18 cellular contexts compared by ENCODE assay signal in the genomic region with DNA sequence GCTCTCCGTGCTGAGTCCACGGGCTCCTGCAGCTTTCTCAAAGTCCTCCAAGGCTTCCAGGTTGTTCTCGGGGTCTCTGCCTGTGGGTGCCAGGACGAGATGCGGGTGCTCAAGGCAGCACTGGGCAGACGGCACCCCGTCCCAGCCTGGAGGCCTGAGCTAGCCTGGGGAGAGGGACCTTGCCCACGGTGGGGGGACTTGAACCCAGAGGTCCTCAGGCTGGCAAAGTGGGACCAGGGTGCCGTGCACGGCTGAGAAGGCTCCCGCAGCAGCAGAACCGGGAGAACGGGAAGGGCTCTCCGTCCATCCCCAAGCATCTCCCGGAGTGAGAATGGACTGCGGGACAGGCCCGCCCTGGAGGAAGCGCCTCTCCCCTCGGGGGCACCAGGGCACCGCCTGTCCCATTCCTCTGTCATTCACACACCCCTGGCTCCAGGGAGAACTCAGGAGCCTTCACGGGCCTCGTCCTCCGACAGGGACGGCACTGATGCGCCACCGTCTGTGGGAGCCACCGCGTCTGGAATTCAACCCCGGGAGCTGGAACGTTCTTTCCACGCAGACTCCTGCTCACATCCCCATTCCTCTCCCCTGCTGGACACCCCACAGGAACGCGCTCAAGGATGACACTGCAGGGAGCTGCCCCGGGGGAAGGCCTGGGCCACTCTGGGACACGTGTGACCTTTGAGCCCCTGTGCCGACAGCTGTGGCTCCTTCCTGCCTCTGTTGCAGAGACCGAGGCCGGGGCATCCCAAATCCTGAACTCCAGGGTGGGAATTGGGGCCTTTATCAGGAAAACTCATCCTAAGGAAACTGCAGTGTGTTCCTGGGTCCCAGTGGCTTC. TPM values are rescaled to one million over a fixed set of nuclear protein-coding genes. Genes with fewer than 3 reads are reported as not detected.
A peak's percentile ranks its signal among the peaks of the same experiment; 100 is the strongest.
DNase-seq lines count a peak whose midpoint lies in the region; ATAC-seq, FAIRE-seq and TF ChIP-seq lines count a peak whose summit lies in the region.
"Had no signal": no experiment of that assay in that cellular context is flagged by ENCODE, and none has a peak within 500 bp of the region (broad histone marks: within the 10 kb centered on the region; RNA-seq: fewer than 3 reads in every experiment).

No MANE protein-coding gene starts in this region.

- CTCF ChIA-PET in HepG2 (lab: Yijun Ruan, JAX; ENCODE audit: low intra/inter-chr PET ratio, low total read pairs) = no interaction called here

- no peaks in the 10 kb centered on the region for H3K79me2 ChIP-seq in HepG2 (ENCODE audit: insufficient read depth, low read length)

- no peak for TF ChIP-seq EP300 in HepG2 (IDR thresholded peaks at IDR 0.05; ENCODE audit: low read depth in 2 of 2, low read length in 2 of 2)
- no peak for TF ChIP-seq EP300 in HepG2 (CRISPR knock-in tag; IDR thresholded peaks at IDR 0.05; ENCODE audit: borderline replicate concordance)

- peak; percentile 48; the same call in 2 of the 3 replicates for ATAC-seq in HepG2
- ATAC-seq: PC-3 had no signal

- TF ChIP-seq CTCF in coronary artery (IDR thresholded peaks at IDR 0.05) (no peak), HepG2 (CRISPR knock-in tag; IDR thresholded peaks at IDR 0.05) (no peak), spleen (IDR thresholded peaks at IDR 0.05 in 8 of 11, conservative IDR thresholded peaks at IDR 0.05 in 3 of 11) (no peak)

- in situ Hi-C loops in HepG2 (cut with HindIII; ENCODE audit: extremely low pct_ligation_motif_present, low pct_unique_long_range_greater_than_20kb) = no loop called here

- TF ChIP-seq POLR2A in HepG2 (IDR thresholded peaks at IDR 0.05; ENCODE audit: insufficient read depth in 1 of 2, low read depth in 2 of 2, low read length in 2 of 2) (no peak), spleen (IDR thresholded peaks at IDR 0.05) (no peak)

- WGBS in HepG2 (ENCODE audit: low lambda C conversion rate) = 64% methylated on average over 17 of the region's 38 CpGs
- WGBS in spleen, 5 donors = 78 to 86% (median 82%) methylated on average over 25 to 38 of the region's 38 CpGs

- FAIRE-seq in HepG2 (lab: Jason Lieb, UNC) = no peak
- FAIRE-seq: H1 had no signal

- intact Hi-C loops in HepG2 (cut with micrococcal nuclease; ENCODE audit: unreplicated experiment) (no loop called here), spleen (cut with DNase I; ENCODE audit: low total_unique reads) (no loop called here)

- no peak overlapping the region for H3K4me3 ChIP-seq in BLaER1 treated with 17β-estradiol and CSF1 and Interleukin-3, amounts not matched to agents 10 nM and 100 nM
- H3K4me3 ChIP-seq in coronary artery (no peak overlapping the region), HepG2 (replicated peaks in 1 of 3; ENCODE audit: insufficient read depth in 1 of 3, low read depth in 2 of 3, low read length in 3 of 3) (no peak overlapping the region), spleen (no peak overlapping the region)

- no peaks in the 10 kb centered on the region for H3K27me3 ChIP-seq in BLaER1 treated with 17β-estradiol and CSF1 and Interleukin-3, amounts not matched to agents 10 nM and 100 nM
- H3K27me3 ChIP-seq in HepG2 (ENCODE audit: control insufficient read depth in 1 of 2, insufficient read depth in 2 of 2, low read length in 2 of 2) (peaks cover 6 to 18% of the 10 kb centered on the region in 2 experiments; a peak in 3 of 5 replicates), spleen (replicated peaks in 1 of 7) (peaks cover 0 to 44% (median 0%) of the 10 kb centered on the region in 7 donors)

- no peaks in the 10 kb centered on the region for H4K20me1 ChIP-seq in BLaER1 treated with 17β-estradiol and CSF1 and Interleukin-3, amounts not matched to agents 10 nM and 100 nM
- H4K20me1 ChIP-seq in HepG2 (ENCODE audit: insufficient read depth, low read length) = no peaks in the 10 kb centered on the region

- peaks cover 7 to 70% (median 54%) of the 10 kb centered on the region in 10 experiments for H3K4me1 ChIP-seq in BLaER1 treated with 17β-estradiol and CSF1 and Interleukin-3, amounts not matched to agents 10 nM and 100 nM
- peaks cover 9% of the 10 kb centered on the region for H3K4me1 ChIP-seq in HepG2 (ENCODE audit: insufficient read depth, low read length)
- no peaks in the 10 kb centered on the region for H3K4me1 ChIP-seq in spleen

- no peaks in the 10 kb centered on the region for H3K9me3 ChIP-seq in BLaER1 treated with 17β-estradiol and CSF1 and Interleukin-3, amounts not matched to agents 10 nM and 100 nM (replicated peaks in 1 of 11)
- H3K9me3 ChIP-seq in HepG2 (ENCODE audit: low read length) (no peaks in the 10 kb centered on the region), spleen (no peaks in the 10 kb centered on the region)

- no peak overlapping the region for H3K9ac ChIP-seq in BLaER1 treated with 17β-estradiol and CSF1 and Interleukin-3, amounts not matched to agents 10 nM and 100 nM
- no peak overlapping the region for H3K9ac ChIP-seq in HepG2 (ENCODE audit: insufficient read depth, low read depth, low read length)

- H2AFZ ChIP-seq in HepG2 (ENCODE audit: low read length) = no peak overlapping the region

- POLR2A ChIA-PET in HepG2 (lab: Yijun Ruan, JAX) = no interaction called here

- H3K4me2 ChIP-seq in BLaER1 treated with 17β-estradiol and CSF1 and Interleukin-3, amounts not matched to agents 10 nM and 100 nM = peak overlapping the region in 8 of 11 experiments; percentile 48 to 83 (median 75); a peak in 16 of 22 replicates
- no peak overlapping the region for H3K4me2 ChIP-seq in HepG2 (ENCODE audit: low read depth, low read length)

- no peak for TF ChIP-seq RAD21 in HepG2 (CRISPR knock-in tag; IDR thresholded peaks at IDR 0.05)

- no peaks in the 10 kb centered on the region for H3K36me3 ChIP-seq in BLaER1 treated with 17β-estradiol and CSF1 and Interleukin-3, amounts not matched to agents 10 nM and 100 nM
- no peaks in the 10 kb centered on the region for H3K36me3 ChIP-seq in HepG2 (replicated peaks in 1 of 2; ENCODE audit: control insufficient read depth in 1 of 2, insufficient read depth in 2 of 2, low read length in 2 of 2)
- H3K36me3 ChIP-seq in spleen = no peaks in the 10 kb centered on the region

- BruUV-seq in HepG2 (replicated peaks; lab: Mats Ljungman, UMichigan) = no TSS peak

- peak; percentile 63 for DNase-seq in coronary artery (ENCODE audit: low spot score)
- DNase-seq in HepG2 (ENCODE audit: low spot score) = no peak
- DNase-seq in spleen = peak; percentile 59
- DNase-seq in OCI-M1 (lab: John Stamatoyannopoulos, UW) = no peak
- no peak for DNase-seq in COLO829 (ENCODE audit: low spot score)
- DNase-seq in SIG-M5 treated with dmso at 0.1 percent for 504 hours (lab: John Stamatoyannopoulos, UW; ENCODE audit: unreplicated experiment) = no peak
- DNase-seq: ACHN; AML-193; CD4-positive, CD25-positive, alpha-beta regulatory T cell; EL; KBM-7; NCI-H1417 treated with DMSO at 0.1 percent for 48 hours; NCI-H1930; NCI-H446; NCI-H748 treated with DMSO at 0.1 percent for 48 hours; PC-3 had no signal

- no peak overlapping the region for H3K27ac ChIP-seq in BLaER1 treated with 17β-estradiol and CSF1 and Interleukin-3, amounts not matched to agents 10 nM and 100 nM
- H3K27ac ChIP-seq in coronary artery (no peak overlapping the region), HepG2 (ENCODE audit: extremely low read length, insufficient read depth, low read length) (no peak overlapping the region), spleen (no peak overlapping the region)

RNA-seq across cellular contexts. Expression of gene OBP2B, which starts 16.3 kb away (rescaled TPM):
- total RNA-seq in HepG2 (2016; rRNA removed; fragmentation: Illumina TruSeq; extraction: Trizol) (not detected in 2 replicates), spleen (under 1 TPM in 1 of 7 donors, not detected in 6; 0.95 TPM)
- total RNA-seq in HepG2 (2016; cell fraction: cytosol; rRNA removed; fragmentation: Illumina TruSeq; extraction: Trizol; ENCODE audit: low read depth) = not detected in 2 replicates
- total RNA-seq in HepG2 (2016; cell fraction: insoluble cytoplasmic fraction; rRNA removed; fragmentation: Illumina TruSeq; extraction: Trizol) = not detected in 2 replicates
- not detected in 2 replicates for total RNA-seq in HepG2 (2016; cell fraction: membrane; rRNA removed; fragmentation: Illumina TruSeq; extraction: Trizol)
- total RNA-seq in HepG2 (2016; cell fraction: nucleus; rRNA removed; fragmentation: Illumina TruSeq; extraction: Trizol) = not detected in 2 replicates
- polyA plus RNA-seq in HepG2 (2011; rRNA removed) (not detected in 2 replicates), spleen (under 1 TPM in 2 of 3 donors, not detected in 1; 0.16 to 0.38 TPM)
- polyA plus RNA-seq in HepG2 (2011; cell fraction: cytosol; rRNA removed) = not detected in 2 replicates
- not detected in 2 replicates for polyA plus RNA-seq in HepG2 (2011; cell fraction: nucleus; rRNA removed)
- not detected in 2 replicates for polyA plus RNA-seq in HepG2 (2012)
- not detected in 2 replicates for polyA plus RNA-seq in HepG2 (2016; cell fraction: cytosol; fragmentation: Illumina TruSeq; extraction: Trizol; ENCODE audit: low read depth)
- polyA plus RNA-seq in HepG2 (2016; cell fraction: insoluble cytoplasmic fraction; fragmentation: Illumina TruSeq; extraction: Trizol; ENCODE audit: low read depth) = not detected in 2 replicates
- not detected in 2 replicates for polyA plus RNA-seq in HepG2 (2016; cell fraction: membrane; fragmentation: Illumina TruSeq; extraction: Trizol; ENCODE audit: low read depth)
- polyA plus RNA-seq in HepG2 (2016; cell fraction: nucleus; fragmentation: Illumina TruSeq; extraction: Trizol; ENCODE audit: insufficient read depth, low read depth) = not detected in 2 replicates
- not detected in 2 replicates for polyA minus RNA-seq in HepG2 (2011; rRNA and poly(A)+ RNA removed; ENCODE audit: low replicate concordance)
- not detected in 2 replicates for polyA minus RNA-seq in HepG2 (2011; cell fraction: cytosol; rRNA and poly(A)+ RNA removed)
- polyA minus RNA-seq in HepG2 (2011; cell fraction: nucleus; rRNA and poly(A)+ RNA removed) = not detected in 2 replicates
- total RNA-seq: CD4-positive, CD25-positive, alpha-beta regulatory T cell; H1; PC-3 had no signal
- polyA plus RNA-seq: CD4-positive, CD25-positive, alpha-beta regulatory T cell; H1 had no signal

RNA-seq across cellular contexts. Expression of gene ABO, which starts 49.6 kb away (rescaled TPM):
- not detected in 2 replicates for total RNA-seq in HepG2 (2016; rRNA removed; fragmentation: Illumina TruSeq; extraction: Trizol)
- total RNA-seq in HepG2 (2016; cell fraction: cytosol; rRNA removed; fragmentation: Illumina TruSeq; extraction: Trizol; ENCODE audit: low read depth) = not detected in 2 replicates
- 0.11 TPM in 1 of 2 replicates, not detected in the other for total RNA-seq in HepG2 (2016; cell fraction: insoluble cytoplasmic fraction; rRNA removed; fragmentation: Illumina TruSeq; extraction: Trizol)
- total RNA-seq in HepG2 (2016; cell fraction: membrane; rRNA removed; fragmentation: Illumina TruSeq; extraction: Trizol) = not detected in 2 replicates
- not detected in 2 replicates for total RNA-seq in HepG2 (2016; cell fraction: nucleus; rRNA removed; fragmentation: Illumina TruSeq; extraction: Trizol)
- not detected in 2 replicates for polyA plus RNA-seq in HepG2 (2011; rRNA removed)
- polyA plus RNA-seq in HepG2 (2011; cell fraction: cytosol; rRNA removed) = not detected in 2 replicates
- polyA plus RNA-seq in HepG2 (2011; cell fraction: nucleus; rRNA removed) = not detected in 2 replicates
- polyA plus RNA-seq in HepG2 (2012) = not detected in 2 replicates
- polyA plus RNA-seq in HepG2 (2016; cell fraction: cytosol; fragmentation: Illumina TruSeq; extraction: Trizol; ENCODE audit: low read depth) = not detected in 2 replicates
- 0.10 TPM in 2 replicates for polyA plus RNA-seq in HepG2 (2016; cell fraction: insoluble cytoplasmic fraction; fragmentation: Illumina TruSeq; extraction: Trizol; ENCODE audit: low read depth)
- not detected in 2 replicates for polyA plus RNA-seq in HepG2 (2016; cell fraction: membrane; fragmentation: Illumina TruSeq; extraction: Trizol; ENCODE audit: low read depth)
- 0.18 and 0.21 TPM in 2 replicates for polyA plus RNA-seq in HepG2 (2016; cell fraction: nucleus; fragmentation: Illumina TruSeq; extraction: Trizol; ENCODE audit: insufficient read depth, low read depth)
- polyA minus RNA-seq in HepG2 (2011; rRNA and poly(A)+ RNA removed; ENCODE audit: low replicate concordance) = 0.26 and 1.7 TPM in 2 replicates
- polyA minus RNA-seq in HepG2 (2011; cell fraction: cytosol; rRNA and poly(A)+ RNA removed) = not detected in 2 replicates
- not detected in 2 replicates for polyA minus RNA-seq in HepG2 (2011; cell fraction: nucleus; rRNA and poly(A)+ RNA removed)
- 1 to 10 TPM; 1.1 to 5.8 (median 2.7) TPM for total RNA-seq in spleen
- polyA plus RNA-seq in spleen = under 1 TPM; 0.26 to 0.96 (median 0.64) TPM
- total RNA-seq: H1, PC-3 had no signal
- polyA plus RNA-seq: CD4-positive, CD25-positive, alpha-beta regulatory T cell had no signal

Comparison
In these comparisons a context has a peak if more than half of its experiments do, and no peak if none do; other contexts are left out.
1. DNase-seq: peak in coronary artery (single experiment) and spleen (single experiment); none in HepG2 (single experiment), OCI-M1 (single experiment), COLO829 (single experiment) and SIG-M5 treated with dmso at 0.1 percent for 504 hours (single experiment).